Comparison of ENCODE assay signal across 8 cellular contexts in the genomic region with DNA sequence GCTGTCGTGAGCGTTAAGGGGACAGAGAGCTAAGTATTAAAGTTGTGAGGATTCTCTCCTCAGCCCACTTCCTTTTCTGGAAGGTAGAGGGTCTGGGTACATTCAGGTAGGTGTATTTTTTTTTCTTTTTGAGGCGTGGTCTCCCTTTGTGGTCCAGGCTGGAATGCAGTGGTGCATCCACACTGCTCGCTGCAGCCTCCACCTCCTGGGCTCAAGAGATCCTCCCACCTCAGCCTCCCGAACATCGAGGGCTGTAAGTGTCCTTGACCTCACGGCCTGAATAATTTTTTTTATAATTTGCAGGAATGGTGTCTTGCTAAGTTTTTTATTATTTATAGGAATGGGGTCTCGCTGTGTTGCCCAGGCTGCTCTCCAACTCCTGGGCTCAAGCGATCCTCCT. TPM values are rescaled to one million over a fixed set of nuclear protein-coding genes. Genes with fewer than 3 reads are reported as not detected.
DNase-seq lines count a peak whose midpoint lies in the region; FAIRE-seq and TF ChIP-seq lines count a peak whose summit lies in the region.

No MANE protein-coding gene starts in this region.

- H3K4me1 Mint-ChIP-seq in H9: peaks cover 3 to 9% of the 10 kb centered on the region in 2 experiments

- H3K9ac ChIP-seq in H9 (ENCODE audit: extremely low read depth, insufficient read length, low read length): peak overlapping the region; percentile 29

- no peaks in the 10 kb centered on the region for H4K20me1 ChIP-seq in H9 (ENCODE audit: control insufficient read depth, insufficient read depth, insufficient read length)
- no peaks in the 10 kb centered on the region for H4K20me1 ChIP-seq in hepatocyte (ENCODE audit: insufficient read depth, poor library complexity, severe bottlenecking)

- no peaks in the 10 kb centered on the region for H3K27me3 ChIP-seq in H9 (ENCODE audit: insufficient read depth, low read length)
- H3K27me3 ChIP-seq in WERI-Rb-1 (ENCODE audit: insufficient read depth, low read depth, severe bottlenecking): no peaks in the 10 kb centered on the region
- H3K27me3 ChIP-seq in hepatocyte: no peaks in the 10 kb centered on the region
- H3K27me3 ChIP-seq in small intestine (ENCODE audit: control insufficient read depth in 2 of 2, insufficient read depth in 2 of 2, low read length in 2 of 2): no peaks in the 10 kb centered on the region

- no peak overlapping the region for H3K27ac ChIP-seq in H9 (ENCODE audit: insufficient read length, low read depth, low read length)
- H3K27ac ChIP-seq in WERI-Rb-1: no peak overlapping the region
- H3K27ac ChIP-seq in hepatocyte: no peak overlapping the region
- no peak overlapping the region for H3K27ac ChIP-seq in small intestine (ENCODE audit: low read depth in 1 of 2, low read length in 1 of 2)

- peaks cover 40% of the 10 kb centered on the region for H3K36me3 ChIP-seq in WERI-Rb-1
- no peaks in the 10 kb centered on the region for H3K36me3 ChIP-seq in hepatocyte (replicated peaks; ENCODE audit: insufficient read depth, low read depth)
- H3K36me3 ChIP-seq in small intestine (ENCODE audit: control insufficient read depth in 2 of 2, insufficient read depth in 2 of 2, low read length in 2 of 2): peaks cover 4 to 11% of the 10 kb centered on the region in 2 donors

- H2AFZ ChIP-seq in H9 (ENCODE audit: low read length): no peak overlapping the region
- H2AFZ ChIP-seq in hepatocyte: no peak overlapping the region

- H4K91ac ChIP-seq in H9 (ENCODE audit: insufficient read length, low read depth, low read length): no peak overlapping the region

- peaks cover 34 to 56% (median 46%) of the 10 kb centered on the region in 3 experiments for H3K36me3 Mint-ChIP-seq in H9 (ENCODE audit: insufficient read depth in 1 of 3, low read depth in 3 of 3)

- H3K56ac ChIP-seq in H9 (ENCODE audit: insufficient read length, low read depth, low read length): no peak overlapping the region

- no peaks in the 10 kb centered on the region for H3K9me3 ChIP-seq in H9 (ENCODE audit: control insufficient read depth, low read depth, low read length)
- H3K9me3 ChIP-seq in WERI-Rb-1 (ENCODE audit: severe bottlenecking): peaks cover 9% of the 10 kb centered on the region
- no peaks in the 10 kb centered on the region for H3K9me3 ChIP-seq in hepatocyte (ENCODE audit: low read depth)
- no peaks in the 10 kb centered on the region for H3K9me3 ChIP-seq in small intestine (ENCODE audit: control insufficient read depth, low read depth)

- H3K14ac ChIP-seq in H9 (ENCODE audit: insufficient read depth, low read length): no peak overlapping the region

- H3K4ac ChIP-seq in H9 (ENCODE audit: low read depth, low read length): no peak overlapping the region

- H2BK20ac ChIP-seq in H9 (ENCODE audit: low read depth, low read length, poor library complexity, severe bottlenecking): no peak overlapping the region

- H3K4me3 Mint-ChIP-seq in H9: peak overlapping the region; percentile 89 to 93

- H4K8ac ChIP-seq in H9 (replicated peaks; ENCODE audit: insufficient read length, low read depth, low read length): no peak overlapping the region

- peak overlapping the region in 1 of 3 experiments; percentile 73; a peak in 3 of 7 replicates for H3K27ac Mint-ChIP-seq in H9

- H3K23ac ChIP-seq in H9 (ENCODE audit: insufficient read length, low read depth, low read length): no peak overlapping the region

- H2BK120ac ChIP-seq in H9 (ENCODE audit: low read depth, low read length, poor library complexity, severe bottlenecking): no peak overlapping the region

- peaks cover 7% of the 10 kb centered on the region; the same call in 1 of the 2 replicates for H3K79me2 ChIP-seq in H9 (ENCODE audit: insufficient read depth, low read length)
- H3K79me2 ChIP-seq in hepatocyte: peaks cover 17% of the 10 kb centered on the region

- TF ChIP-seq CTCF in H9 (conservative IDR thresholded peaks at IDR 0.05) (no peak), WERI-Rb-1 (IDR thresholded peaks at IDR 0.05; ENCODE audit: low read depth, low read length) (no peak), hepatocyte (IDR thresholded peaks at IDR 0.05; ENCODE audit: poor library complexity) (no peak)

- H3K4me2 ChIP-seq in H9 (ENCODE audit: insufficient read depth, insufficient read length, low read length): peak overlapping the region; percentile 56
- peak overlapping the region; percentile 100 for H3K4me2 ChIP-seq in hepatocyte

- peaks cover 4% of the 10 kb centered on the region for H3K79me1 ChIP-seq in H9 (ENCODE audit: insufficient read depth, low read depth, low read length, poor library complexity, severe bottlenecking)

- DNase-seq in H9 (no peak), WERI-Rb-1 (no peak), hepatocyte (ENCODE audit: low spot score) (no peak), small intestine (no peak), NCI-H146 (lab: John Stamatoyannopoulos, UW) (no peak), NCI-H2107 (lab: John Stamatoyannopoulos, UW) (no peak), HuH-7.5 (ENCODE audit: low spot score) (no peak)
- DNase-seq in activated CD8-positive, alpha-beta memory T cell treated with anti-CD3 and anti-CD28 coated beads, Interleukin-2, amount 50 U/mL, for 48 hours: no peak

- no peak overlapping the region for H2BK12ac ChIP-seq in H9 (ENCODE audit: insufficient read length, low read depth, low read length)

- H3K9me3 Mint-ChIP-seq in H9: peaks cover 4 to 11% of the 10 kb centered on the region in 2 experiments; a peak in 3 of 5 replicates

- no peak overlapping the region for H3K18ac ChIP-seq in H9 (ENCODE audit: insufficient read length, low read depth, low read length)

- no peak overlapping the region for H2BK15ac ChIP-seq in H9 (ENCODE audit: low read depth, low read length)

- H4K5ac ChIP-seq in H9 (ENCODE audit: insufficient read length, low read depth, low read length): no peak overlapping the region

- H3K23me2 ChIP-seq in H9 (ENCODE audit: insufficient read length, low read depth, low read length, poor library complexity, severe bottlenecking): peaks cover 13% of the 10 kb centered on the region

- WGBS in H9 (ENCODE audit: extremely low coverage, insufficient read length, low lambda C conversion rate): no CpG with 5 or more reads among the region's 9 CpGs
- WGBS in hepatocyte (ENCODE audit: low lambda C conversion rate, missing lambda C conversion rate): 85% methylated on average over 9 of the region's 9 CpGs
- 70 to 82% (median 73%) methylated on average over 8 to 9 of the region's 9 CpGs for WGBS in small intestine, 3 donors

- peaks cover 3% of the 10 kb centered on the region for H3K27me3 Mint-ChIP-seq in H9 (ENCODE audit: low read depth)

- H3K4me3 ChIP-seq in WERI-Rb-1 (ENCODE audit: low read depth, low read length) (peak overlapping the region; percentile 62), hepatocyte (no peak overlapping the region), small intestine (ENCODE audit: low read depth in 1 of 2, low read length in 2 of 2) (peak overlapping the region; percentile 91 to 93)

- no peak overlapping the region for H2BK5ac ChIP-seq in H9 (ENCODE audit: insufficient read length, low read length)

- FAIRE-seq in small intestine (lab: Jason Lieb, UNC): no peak

- no peaks in the 10 kb centered on the region for H3K9me2 ChIP-seq in hepatocyte (replicated peaks; ENCODE audit: insufficient read depth)

- no peak overlapping the region for H3T11ph ChIP-seq in H9 (ENCODE audit: low read length)

- H3K4me1 ChIP-seq in H9 (ENCODE audit: insufficient read depth, low read length): no peaks in the 10 kb centered on the region
- no peaks in the 10 kb centered on the region for H3K4me1 ChIP-seq in hepatocyte (ENCODE audit: insufficient read depth)
- peaks cover 2 to 8% of the 10 kb centered on the region in 2 donors for H3K4me1 ChIP-seq in small intestine (ENCODE audit: control insufficient read depth in 2 of 2, insufficient read depth in 1 of 2, low read depth in 1 of 2, low read length in 1 of 2)

- no peak overlapping the region for H2AK5ac ChIP-seq in H9 (ENCODE audit: insufficient read length, low read length)

RNA-seq across cellular contexts. Expression of a gene that starts 1.4 kb away (rescaled TPM):
- 116 and 117 TPM in 2 replicates for total RNA-seq in H9 (2021)
- total RNA-seq in hepatocyte: 8.9 and 10.7 TPM in 2 replicates
- 10.2 and 10.6 TPM in 2 replicates for polyA plus RNA-seq in hepatocyte
- 10 to 100 TPM; 11.6 to 30.0 (median 13.5) TPM for polyA plus RNA-seq in small intestine

RNA-seq across cellular contexts. Expression of a gene that starts 19.2 kb away (rescaled TPM):
- total RNA-seq in H9 (2021): 53.3 and 61.7 TPM in 2 replicates
- total RNA-seq in hepatocyte: 9.5 and 12.3 TPM in 2 replicates
- 10.3 and 15.1 TPM in 2 replicates for polyA plus RNA-seq in hepatocyte
- 10 to 100 TPM in 2 of 3 donors, 1 to 10 TPM in 1; 8.6 to 14.3 (median 11.4) TPM for polyA plus RNA-seq in small intestine

RNA-seq across cellular contexts. Expression of a gene that starts 36.1 kb away (rescaled TPM):
- total RNA-seq in H9 (2021): 52.7 and 57.2 TPM in 2 replicates
- total RNA-seq in hepatocyte: 9.4 and 9.8 TPM in 2 replicates
- polyA plus RNA-seq in hepatocyte: 11.0 and 14.8 TPM in 2 replicates
- 10 to 100 TPM; 11.3 to 12.7 (median 12.3) TPM for polyA plus RNA-seq in small intestine

Comparison
In these comparisons a context has a peak if more than half of its experiments do, and no peak if none do; other contexts are left out.
1. RNA of a gene that starts 1.4 kb away (total RNA-seq): 116 to 117 TPM in H9; 8.9 to 10.7 TPM in hepatocyte; every median in the first group is over 10 times any median in the second.